11 cellular contexts compared by ENCODE assay signal in genomic region chr1:34549199-34549598, GRCh38.
A peak's percentile ranks its signal among the peaks of the same experiment; 100 is the strongest.
DNase-seq lines count a peak whose midpoint lies in the region; ATAC-seq and TF ChIP-seq lines count a peak whose summit lies in the region.
"Had no signal": no experiment of that assay in that cellular context is flagged by ENCODE, and none has a peak within 500 bp of the region (broad histone marks: within the 10 kb centered on the region; RNA-seq: fewer than 3 reads in every experiment).

No MANE protein-coding gene starts in this region.

- ATAC-seq in GM18519 (IDR thresholded peaks at IDR 0.05; ENCODE audit: low FRiP score, unreplicated experiment) = no peak
- ATAC-seq: pancreas had no signal

- DNase-seq in ACHN (peak; percentile 35), GM06990 (ENCODE audit: extremely low read depth, insufficient read length) (no peak), NCI-H69 (lab: John Stamatoyannopoulos, UW) (peak; percentile 5), erythroblast (lab: John Stamatoyannopoulos, UW) (peak; percentile 27 to 44), T-helper 2 cell (no peak), mesothelial cell of epicardium (ENCODE audit: low spot score in 2 of 2, unreplicated experiment in 2 of 2) (no peak), NCI-H1092 treated with DMSO at 0.1 percent for 48 hours (lab: John Stamatoyannopoulos, UW) (no peak)
- DNase-seq: activated CD8-positive, alpha-beta memory T cell treated with anti-CD3 and anti-CD28 coated beads, Interleukin-2, amount 50 U/mL, for 48 hours; NCI-H774 had no signal

- no peaks in the 10 kb centered on the region for H3K36me3 ChIP-seq in GM06990 (ENCODE audit: control insufficient read depth, insufficient read depth, low read length)
- H3K36me3 ChIP-seq: pancreas had no signal

- peak; percentile 59 for TF ChIP-seq CTCF in GM06990 (IDR thresholded peaks at IDR 0.05; ENCODE audit: insufficient read depth, low read length, poor library complexity, severe bottlenecking)
- TF ChIP-seq CTCF in mesothelial cell of epicardium (IDR thresholded peaks at IDR 0.05; ENCODE audit: unreplicated experiment) = no peak

- no peaks in the 10 kb centered on the region for H3K27me3 ChIP-seq in GM06990 (replicated peaks; ENCODE audit: control insufficient read depth, insufficient read depth, low read length)
- H3K27me3 ChIP-seq: pancreas had no signal

- no peaks in the 10 kb centered on the region for H3K4me1 Mint-ChIP-seq in mesothelial cell of epicardium

- peaks cover 24% of the 10 kb centered on the region for H3K27me3 Mint-ChIP-seq in mesothelial cell of epicardium (ENCODE audit: low read depth)

- no peak overlapping the region for H3K4me3 Mint-ChIP-seq in mesothelial cell of epicardium

- no peak for TF ChIP-seq POLR2A in erythroblast (IDR thresholded peaks at IDR 0.05; ENCODE audit: low read length)

- no peak overlapping the region for H3K4me3 ChIP-seq in GM06990 (replicated peaks; ENCODE audit: low read depth, low read length)
- H3K4me3 ChIP-seq: pancreas had no signal

- H3K27ac Mint-ChIP-seq in mesothelial cell of epicardium = no peak overlapping the region

- in situ Hi-C loops in ACHN (cut with HindIII; ENCODE audit: low pct_ligation_motif_present, low pct_unique_long_range_greater_than_20kb, low sequenced_read_pairs) = no loop called here

- no peaks in the 10 kb centered on the region for H3K36me3 Mint-ChIP-seq in mesothelial cell of epicardium

- peaks cover 25% of the 10 kb centered on the region for H3K9me3 Mint-ChIP-seq in mesothelial cell of epicardium

Comparison
In these comparisons a context has a peak if more than half of its experiments do, and no peak if none do; other contexts are left out.
1. DNase-seq: peak in ACHN (single experiment), NCI-H69 (single experiment) and erythroblast (2 of 2); none in GM06990 (single experiment), T-helper 2 cell (0 of 5), mesothelial cell of epicardium (0 of 2) and NCI-H1092 treated with DMSO at 0.1 percent for 48 hours (single experiment).